11 cellular contexts compared by ENCODE assay signal in genomic region chr6:97053643-97054411, GRCh38.
A peak's percentile ranks its signal among the peaks of the same experiment; 100 is the strongest.
DNase-seq lines count a peak whose midpoint lies in the region; ATAC-seq and TF ChIP-seq lines count a peak whose summit lies in the region.
"Had no signal": no experiment of that assay in that cellular context is flagged by ENCODE, and none has a peak within 500 bp of the region (broad histone marks: within the 10 kb centered on the region; RNA-seq: fewer than 3 reads in every experiment).

No MANE protein-coding gene starts in this region.

- ATAC-seq in HG02571 (IDR thresholded peaks at IDR 0.05; ENCODE audit: unreplicated experiment) (no peak), GM21367 (IDR thresholded peaks at IDR 0.05; ENCODE audit: unreplicated experiment) (no peak), GM18909 (IDR thresholded peaks at IDR 0.05; ENCODE audit: poor library complexity, unreplicated experiment) (no peak)
- ATAC-seq: naive thymus-derived CD8-positive, alpha-beta T cell had no signal

- H3K4me3 ChIP-seq in fibroblast of mammary gland (ENCODE audit: control insufficient read depth, low read depth, low read length) = no peak overlapping the region

- peak; percentile 9 for DNase-seq in NCI-H345 treated with DMSO at 0.1 percent for 48 hours (lab: John Stamatoyannopoulos, UW; ENCODE audit: unreplicated experiment)
- no peak for DNase-seq in NCI-H345 (lab: John Stamatoyannopoulos, UW)
- DNase-seq in OCI-M1 (lab: John Stamatoyannopoulos, UW) = peak; percentile 70
- peak; percentile 37 for DNase-seq in fibroblast of mammary gland (ENCODE audit: low read depth)
- DNase-seq in stromal cell of bone marrow (ENCODE audit: low read depth) = peak; percentile 7
- DNase-seq: activated T-cell treated with anti-CD3 and anti-CD28 coated beads, Interleukin-2, amount 50 U/mL, for 1 hour; CD4-positive, alpha-beta memory T cell; naive thymus-derived CD8-positive, alpha-beta T cell had no signal

- peak; percentile 52 for TF ChIP-seq CTCF in fibroblast of mammary gland (conservative IDR thresholded peaks at IDR 0.05; ENCODE audit: control insufficient read depth, insufficient read depth, low read depth, low read length)
